8 cellular contexts compared by ENCODE assay signal in the genomic region with DNA sequence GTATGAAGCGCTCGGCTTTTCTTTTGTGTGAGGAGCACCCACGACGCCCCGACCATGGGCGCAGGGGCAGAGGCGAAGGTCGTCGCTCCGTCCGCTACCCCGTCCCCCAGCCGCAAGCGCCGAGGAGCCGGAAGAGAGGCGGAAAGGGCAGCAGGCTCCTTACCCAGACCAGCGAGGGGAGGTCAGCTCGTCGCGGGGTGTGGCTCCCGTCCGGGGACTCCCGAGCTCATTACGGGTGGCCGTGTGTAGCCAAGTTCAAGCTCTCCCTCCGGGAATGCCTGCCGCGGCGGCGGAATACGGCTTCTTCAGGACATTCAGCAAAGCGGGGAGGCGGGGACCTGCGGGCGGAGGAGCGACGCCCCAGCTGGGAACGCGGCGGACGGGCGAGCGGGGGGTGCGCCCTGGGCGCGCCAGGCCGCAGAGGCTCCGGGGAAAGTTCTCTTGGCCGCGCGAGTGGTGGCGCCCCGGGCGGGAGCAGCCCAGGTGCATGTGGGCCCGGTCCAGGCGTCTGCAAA. TPM values are rescaled to one million over a fixed set of nuclear protein-coding genes. Genes with fewer than 3 reads are reported as not detected.
A peak's percentile ranks its signal among the peaks of the same experiment; 100 is the strongest.
DNase-seq lines count a peak whose midpoint lies in the region; ATAC-seq and TF ChIP-seq lines count a peak whose summit lies in the region.

No MANE protein-coding gene starts in this region.

- intact Hi-C loops in lower lobe of right lung (cut with DNase I) (no loop called here), thyroid gland (cut with DNase I) (loop anchor here (5.0 to 10.0 kb wide), 2 partner anchors 212 to 245 kb away; no protein-coding TSS in a partner anchor)

- H3K9me3 ChIP-seq in RWPE2 (ENCODE audit: severe bottlenecking) = no peaks in the 10 kb centered on the region
- no peaks in the 10 kb centered on the region for H3K9me3 ChIP-seq in ectodermal cell (ENCODE audit: control insufficient read depth, low read length)
- H3K9me3 ChIP-seq in lower lobe of right lung = no peaks in the 10 kb centered on the region
- no peaks in the 10 kb centered on the region for H3K9me3 ChIP-seq in thyroid gland

- H3K27ac ChIP-seq in RWPE2 (ENCODE audit: poor library complexity, severe bottlenecking) = no peak overlapping the region
- no peak overlapping the region for H3K27ac ChIP-seq in ectodermal cell (ENCODE audit: insufficient read depth, low read depth, low read length, poor library complexity, severe bottlenecking)
- H3K27ac ChIP-seq in lower lobe of right lung = peak overlapping the region; percentile 87
- peak overlapping the region; percentile 90 to 95 (median 91) for H3K27ac ChIP-seq in thyroid gland

- TF ChIP-seq CTCF in RWPE2 (IDR thresholded peaks at IDR 0.05; ENCODE audit: poor library complexity, severe bottlenecking) (no peak), lower lobe of right lung (IDR thresholded peaks at IDR 0.05) (no peak), thyroid gland (IDR thresholded peaks at IDR 0.05) (no peak)

- 0 to 1% methylated on average over 57 of the region's 57 CpGs for WGBS in ectodermal cell, 2 experiments
- WGBS in thyroid gland, 2 donors = no CpG with 5 or more reads among the region's 57 CpGs

- DNase-seq in COR-L47 (lab: John Stamatoyannopoulos, UW) (peak; percentile 30), RWPE2 (ENCODE audit: low spot score) (peak; percentile 77), lower lobe of right lung (peak; percentile 72), thyroid gland (peak; percentile 79 to 85), SHP77 (lab: John Stamatoyannopoulos, UW) (no peak)

- H3K4me1 ChIP-seq in RWPE2 (ENCODE audit: insufficient read depth, poor library complexity, severe bottlenecking) (no peaks in the 10 kb centered on the region), ectodermal cell (ENCODE audit: control insufficient read depth, insufficient read depth, low read length) (no peaks in the 10 kb centered on the region), lower lobe of right lung (peaks cover 10% of the 10 kb centered on the region), thyroid gland (peaks cover 4 to 25% of the 10 kb centered on the region in 2 donors)

- TF ChIP-seq POLR2A in thyroid gland (IDR thresholded peaks at IDR 0.05) = peak; percentile 41 to 68

- H3K27me3 ChIP-seq in RWPE2 (ENCODE audit: insufficient read depth, poor library complexity, severe bottlenecking) = peaks cover 31% of the 10 kb centered on the region
- H3K27me3 ChIP-seq in ectodermal cell (ENCODE audit: control insufficient read depth, insufficient read depth, low read length, poor library complexity, severe bottlenecking) = peaks cover 54% of the 10 kb centered on the region
- H3K27me3 ChIP-seq in lower lobe of right lung (ENCODE audit: low read depth) = peaks cover 7% of the 10 kb centered on the region
- no peaks in the 10 kb centered on the region for H3K27me3 ChIP-seq in thyroid gland

- peak overlapping the region; percentile 61 for H3K4me3 ChIP-seq in RWPE2 (ENCODE audit: severe bottlenecking)
- H3K4me3 ChIP-seq in ectodermal cell (ENCODE audit: insufficient read depth, low read depth, low read length) = peak overlapping the region; percentile 72
- peak overlapping the region; percentile 85 for H3K4me3 ChIP-seq in lower lobe of right lung
- peak overlapping the region; percentile 72 to 94 (median 94) for H3K4me3 ChIP-seq in thyroid gland (replicated peaks in 1 of 3)

- H3K36me3 ChIP-seq in RWPE2 (ENCODE audit: low read depth) = no peaks in the 10 kb centered on the region
- H3K36me3 ChIP-seq in ectodermal cell (ENCODE audit: control insufficient read depth, insufficient read depth, low read length) = no peaks in the 10 kb centered on the region
- no peaks in the 10 kb centered on the region for H3K36me3 ChIP-seq in lower lobe of right lung
- H3K36me3 ChIP-seq in thyroid gland = no peaks in the 10 kb centered on the region

- peak; percentile 39 for ATAC-seq in GM19025 (IDR thresholded peaks at IDR 0.05; ENCODE audit: low read depth, unreplicated experiment)
- peak; percentile 19 for ATAC-seq in HG03097 (IDR thresholded peaks at IDR 0.05; ENCODE audit: low FRiP score, unreplicated experiment)
- peak; percentile 55 for ATAC-seq in RWPE2 (ENCODE audit: low read depth)
- peak; percentile 90 to 92 for ATAC-seq in lower lobe of right lung

RNA-seq across cellular contexts. Expression of gene EPB41L4A, which starts 0.6 kb away (rescaled TPM):
- polyA plus RNA-seq in ectodermal cell (2013, experiment 1 of 4) = 4.4 TPM
- polyA plus RNA-seq in ectodermal cell (2013, experiment 2 of 4) = 6.0 TPM
- polyA plus RNA-seq in ectodermal cell (2013, experiment 3 of 4) = 5.0 TPM
- polyA plus RNA-seq in ectodermal cell (2013, experiment 4 of 4) = 5.6 TPM
- total RNA-seq in lower lobe of right lung = 44.8 TPM
- 10 to 100 TPM; 31.9 to 44.2 (median 37.5) TPM for total RNA-seq in thyroid gland

Comparison
In these comparisons a context has a peak if more than half of its experiments do, and no peak if none do; other contexts are left out.
1. DNase-seq: peak in COR-L47 (single experiment), RWPE2 (single experiment), lower lobe of right lung (single experiment) and thyroid gland (2 of 2); none in SHP77 (0 of 2).
2. ATAC-seq: peak in every context shown above with its lines; median percentile 91 in lower lobe of right lung; 55 in RWPE2; 39 in GM19025; 19 in HG03097.
3. H3K27ac ChIP-seq: peak in lower lobe of right lung (single experiment) and thyroid gland (3 of 3); none in RWPE2 (single experiment) and ectodermal cell (single experiment).
4. Peak in every context shown above with its lines, with median percentiles within 50 percentile points of each other: H3K4me3 ChIP-seq.